In genomic region chr19:38765214-38765613, GRCh38 we compare ENCODE assay signal across 30 cellular contexts. TPM values are rescaled to one million over a fixed set of nuclear protein-coding genes. Genes with fewer than 3 reads are reported as not detected.
"Had no signal": no experiment of that assay in that cellular context is flagged by ENCODE, and none has a peak within 500 bp of the region (broad histone marks: within the 10 kb centered on the region; RNA-seq: fewer than 3 reads in every experiment).

No MANE protein-coding gene starts in this region.

- ATAC-seq: effector memory CD8-positive, alpha-beta T cell; esophagus mucosa; foreskin keratinocyte; gastrocnemius medialis; gastroesophageal sphincter; heart left ventricle; heart right ventricle had no signal

- H3K9me3 Mint-ChIP-seq: dendritic cell treated with granulocyte-macrophage colony-stimulating factor and Interleukin-4, amounts not matched to agents 40 ng/mL and 50 ng/mL, for 4 days; effector memory CD8-positive, alpha-beta T cell; endodermal cell had no signal

- H3K4me2 ChIP-seq: hepatocyte had no signal

- H3K4me3 Mint-ChIP-seq: dendritic cell treated with granulocyte-macrophage colony-stimulating factor and Interleukin-4, amounts not matched to agents 40 ng/mL and 50 ng/mL, for 4 days; effector memory CD8-positive, alpha-beta T cell; endodermal cell had no signal

- H3K4me1 ChIP-seq: colonic mucosa, foreskin keratinocyte, gastrocnemius medialis had no signal

- H3K9me3 ChIP-seq: colonic mucosa, esophagus muscularis mucosa, esophagus squamous epithelium, gastrocnemius medialis, gastroesophageal sphincter, heart left ventricle, heart right ventricle had no signal

- DNase-seq: colonic mucosa; cortex of kidney; dermis blood vessel endothelial cell; dorsolateral prefrontal cortex; effector CD4-positive, alpha-beta T cell; effector CD8-positive, alpha-beta T cell; effector memory CD8-positive, alpha-beta T cell; endodermal cell; erythroblast; esophagus squamous epithelium; foreskin fibroblast; foreskin keratinocyte; foreskin melanocyte; gastrocnemius medialis; glutamatergic neuron; head of caudate nucleus; heart left ventricle; heart right ventricle had no signal

- H3K36me3 ChIP-seq: colonic mucosa, esophagus muscularis mucosa, esophagus squamous epithelium, gastrocnemius medialis, gastroesophageal sphincter, heart left ventricle, heart right ventricle had no signal

- H3K27me3 Mint-ChIP-seq: effector memory CD8-positive, alpha-beta T cell had no signal

- H3K27ac Mint-ChIP-seq: dendritic cell treated with granulocyte-macrophage colony-stimulating factor and Interleukin-4, amounts not matched to agents 40 ng/mL and 50 ng/mL, for 4 days; effector memory CD8-positive, alpha-beta T cell; endodermal cell had no signal

- H3K4me1 Mint-ChIP-seq: endodermal cell had no signal

- H3K27me3 ChIP-seq: colonic mucosa, dorsolateral prefrontal cortex, esophagus muscularis mucosa, esophagus squamous epithelium, foreskin keratinocyte, gastroesophageal sphincter, heart left ventricle, heart right ventricle, hepatocyte had no signal

- H3K4me3 ChIP-seq: colonic mucosa, coronary artery, dorsolateral prefrontal cortex, esophagus muscularis mucosa, esophagus squamous epithelium, gastrocnemius medialis, gastroesophageal sphincter, heart left ventricle, heart right ventricle, hepatocyte had no signal

- H3K27ac ChIP-seq: colonic mucosa, coronary artery, dorsolateral prefrontal cortex, epithelial cell of prostate, esophagus muscularis mucosa, esophagus squamous epithelium, foreskin keratinocyte, gastrocnemius medialis, gastroesophageal sphincter, heart left ventricle, heart right ventricle had no signal

- FAIRE-seq: colon, endometrium, endothelial cell of umbilical vein, frontal cortex had no signal

RNA-seq across cellular contexts. Expression of gene LGALS7, which starts 8.1 kb away (rescaled TPM):
- polyA plus RNA-seq: endothelial cell of umbilical vein, fibroblast of lung, heart right ventricle had no signal

RNA-seq across cellular contexts. Expression of gene LGALS7B, which starts 23.8 kb away (rescaled TPM):
- polyA plus RNA-seq: endothelial cell of umbilical vein, heart left ventricle, hepatocyte had no signal

RNA-seq across cellular contexts. Expression of gene LGALS4, which starts 47.5 kb away (rescaled TPM):
- polyA plus RNA-seq: fibroblast of lung had no signal
